In genomic region chrX:48918303-48918643, GRCh38 we compare ENCODE assay signal across 1 cellular context.
A peak's percentile ranks its signal among the peaks of the same experiment; 100 is the strongest.
TF ChIP-seq lines count a peak whose summit lies in the region.

No MANE protein-coding gene starts in this region.

TF ChIP-seq in K562, 482 proteins besides CTCF, POLR2A, EP300 and RAD21:
- no peak for TF ChIP-seq TBP (optimal IDR thresholded peaks at IDR 0.05; ENCODE audit: low read depth, low read length)
- no peak for TF ChIP-seq SRSF1 (IDR thresholded peaks at IDR 0.05; ENCODE audit: low read depth, low read length)
- TF ChIP-seq ARID1B (IDR thresholded peaks at IDR 0.05) = peak; percentile 24; the same call in 1 of the 2 replicates
- no peak for TF ChIP-seq ZNF586 (CRISPR knock-in tag; conservative IDR thresholded peaks at IDR 0.05)
- TF ChIP-seq FUS (optimal IDR thresholded peaks at IDR 0.05; ENCODE audit: low read depth, low read length) = no peak
- no peak for TF ChIP-seq ZNF347 (CRISPR knock-in tag; IDR thresholded peaks at IDR 0.05; ENCODE audit: low read depth)
- no peak for TF ChIP-seq ILK (tag; IDR thresholded peaks at IDR 0.05; ENCODE audit: borderline replicate concordance, low read depth)
- no peak for TF ChIP-seq HMG20A (CRISPR knock-in tag; conservative IDR thresholded peaks at IDR 0.05)
- TF ChIP-seq CHD1 (IDR thresholded peaks at IDR 0.05; ENCODE audit: low read length) = peak; percentile 37
- no peak for TF ChIP-seq TCF7 (IDR thresholded peaks at IDR 0.05; ENCODE audit: borderline replicate concordance)
- peak; percentile 82; the same call in 1 of the 2 replicates for TF ChIP-seq EGR1 (conservative IDR thresholded peaks at IDR 0.05)
- no peak for TF ChIP-seq MTA1 (IDR thresholded peaks at IDR 0.05; ENCODE audit: borderline replicate concordance)
- TF ChIP-seq NFYB (IDR thresholded peaks at IDR 0.05; ENCODE audit: extremely low read depth, insufficient read length) = no peak
- TF ChIP-seq SIN3A (IDR thresholded peaks at IDR 0.05; ENCODE audit: borderline replicate concordance in 2 of 2, control insufficient read depth in 1 of 2, low read depth in 2 of 2, low read length in 2 of 2) = 0 out of 4 replicates have a peak, but pooled peaks of 1 of the 2 experiments have one; percentile 8
- no peak for TF ChIP-seq ATF6 (CRISPR knock-in tag; IDR thresholded peaks at IDR 0.05)
- 0 out of 2 replicates have a peak, but pooled peaks have one; percentile 38 for TF ChIP-seq GABPB1 (CRISPR knock-in tag; IDR thresholded peaks at IDR 0.05)
- 0 out of 2 replicates have a peak, but pooled peaks have one; percentile 22 for TF ChIP-seq DPF2 (IDR thresholded peaks at IDR 0.05)
- no peak for TF ChIP-seq ZBTB26 (CRISPR knock-in tag; IDR thresholded peaks at IDR 0.05)
- no peak for TF ChIP-seq POLR2B (IDR thresholded peaks at IDR 0.05; ENCODE audit: low read depth, partially characterized antibody)
